8 cellular contexts compared by ENCODE assay signal in the genomic region with DNA sequence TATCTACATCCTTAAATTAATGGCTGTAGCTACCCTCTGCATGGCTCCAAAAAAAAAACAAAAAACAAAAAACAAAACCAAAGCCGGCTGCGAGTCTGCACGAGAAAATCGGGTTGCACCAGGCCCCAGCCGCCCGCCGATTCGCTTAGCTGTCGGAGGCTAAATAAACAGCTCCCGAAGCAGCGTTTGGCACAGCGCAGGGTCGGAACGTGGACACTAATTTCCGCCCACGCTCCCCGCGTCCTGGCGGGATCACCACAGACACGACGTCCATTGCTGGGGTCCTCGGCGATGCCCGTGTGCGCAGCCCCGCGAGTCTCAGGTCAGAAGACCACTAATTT. TPM values are rescaled to one million over a fixed set of nuclear protein-coding genes. Genes with fewer than 3 reads are reported as not detected.
A peak's percentile ranks its signal among the peaks of the same experiment; 100 is the strongest.
DNase-seq lines count a peak whose midpoint lies in the region.

No MANE protein-coding gene starts in this region.

- in situ Hi-C loops in GM23248 (cut with MboI): no loop called here

- H3K27me3 Mint-ChIP-seq in CD4-positive, alpha-beta memory T cell: no peaks in the 10 kb centered on the region

- peaks cover 34% of the 10 kb centered on the region for H3F3A ChIP-seq in GM23248 (ENCODE audit: insufficient read depth)

- peak in 3 of 5 donors; percentile 38 to 50 (median 48) for DNase-seq in CD4-positive, alpha-beta memory T cell
- DNase-seq in GM23248: peak; percentile 88
- DNase-seq in NCI-H1417 treated with DMSO at 0.1 percent for 48 hours (lab: John Stamatoyannopoulos, UW): peak; percentile 60
- DNase-seq in activated CD4-positive, alpha-beta T cell treated with anti-CD3 and anti-CD28 coated beads, Interleukin-2, amount 50 U/mL, for 1 hour: peak; percentile 44
- DNase-seq in effector memory CD4-positive, alpha-beta T cell: peak in 2 of 3 donors; percentile 2 to 11
- peak; percentile 20 to 30 for DNase-seq in stimulated activated CD8-positive, alpha-beta memory T cell treated with anti-CD3 and anti-CD28 coated beads, Interleukin-7, amount 100 ng/mL, for 48 hours (ENCODE audit: extremely low read depth in 1 of 2, low read depth in 1 of 2)
- no peak for DNase-seq in retina

- peak overlapping the region; percentile 91 for H3K4me2 ChIP-seq in GM23248 (ENCODE audit: unreplicated experiment)

- H3K36me3 Mint-ChIP-seq in CD4-positive, alpha-beta memory T cell: peaks cover 0 to 4% of the 10 kb centered on the region in 2 donors

- H3K9me3 Mint-ChIP-seq in CD4-positive, alpha-beta memory T cell: peaks cover 0 to 2% (median 0%) of the 10 kb centered on the region in 8 donors

- peaks cover 31% of the 10 kb centered on the region for H3K4me1 ChIP-seq in CD4-positive, alpha-beta memory T cell (ENCODE audit: insufficient read depth, low read length)
- H3K4me1 ChIP-seq in GM23248 (ENCODE audit: insufficient read depth): peaks cover 29% of the 10 kb centered on the region
- H3K4me1 ChIP-seq in effector memory CD4-positive, alpha-beta T cell (ENCODE audit: control insufficient read depth, insufficient read depth, low read length, poor library complexity, severe bottlenecking): peaks cover 15% of the 10 kb centered on the region
- H3K4me1 ChIP-seq in mononuclear cell (ENCODE audit: insufficient read depth, low read length): peaks cover 28% of the 10 kb centered on the region

- H2AFZ ChIP-seq in GM23248: peak overlapping the region; percentile 70

- intact Hi-C loops in CD4-positive, alpha-beta memory T cell (cut with micrococcal nuclease): loop anchor here (5.0 kb wide), 1 partner anchor 602 kb away; a partner anchor contains a TSS

- peak overlapping the region; percentile 99 for H3K9ac ChIP-seq in GM23248

- no peaks in the 10 kb centered on the region for H4K20me1 ChIP-seq in GM23248 (ENCODE audit: insufficient read depth)

- peak overlapping the region; percentile 69 to 78 for H3K4me3 ChIP-seq in CD4-positive, alpha-beta memory T cell (ENCODE audit: low read length in 2 of 2)
- peak overlapping the region; percentile 74 for H3K4me3 ChIP-seq in GM23248
- peak overlapping the region; percentile 92 for H3K4me3 ChIP-seq in effector memory CD4-positive, alpha-beta T cell (ENCODE audit: insufficient read depth, low read depth, low read length, poor library complexity, severe bottlenecking)
- peak overlapping the region; percentile 88 for H3K4me3 ChIP-seq in mononuclear cell (ENCODE audit: low read length)

- H3K4me3 Mint-ChIP-seq in CD4-positive, alpha-beta memory T cell: peak overlapping the region; percentile 69 to 92 (median 84)

- no peaks in the 10 kb centered on the region for H3K9me3 ChIP-seq in CD4-positive, alpha-beta memory T cell (ENCODE audit: control insufficient read depth in 1 of 2, low read length in 2 of 2)
- H3K9me3 ChIP-seq in GM23248 (ENCODE audit: low read depth) (no peaks in the 10 kb centered on the region), mononuclear cell (ENCODE audit: low read depth, low read length) (no peaks in the 10 kb centered on the region)
- no peaks in the 10 kb centered on the region for H3K9me3 ChIP-seq in effector memory CD4-positive, alpha-beta T cell (ENCODE audit: control insufficient read depth, low read length)

- no peaks in the 10 kb centered on the region for H3K27me3 ChIP-seq in CD4-positive, alpha-beta memory T cell (ENCODE audit: insufficient read depth, low read length)
- H3K27me3 ChIP-seq in GM23248 (replicated peaks; ENCODE audit: insufficient read depth) (no peaks in the 10 kb centered on the region), mononuclear cell (ENCODE audit: insufficient read depth, low read length) (no peaks in the 10 kb centered on the region)
- H3K27me3 ChIP-seq in effector memory CD4-positive, alpha-beta T cell (replicated peaks; ENCODE audit: control insufficient read depth, insufficient read depth, low read length, poor library complexity, severe bottlenecking): no peaks in the 10 kb centered on the region

- H3K79me2 ChIP-seq in GM23248 (ENCODE audit: insufficient read depth): peaks cover 55% of the 10 kb centered on the region

- CTCF ChIA-PET in CD4-positive, alpha-beta memory T cell (lab: Charles Lee; ENCODE audit: partially characterized antibody): interaction anchor here (0.6 to 1.2 kb wide), 7 partner anchors 40 to 801 kb away, joined by 3 to 9 read pairs (median 3); a partner anchor contains a TSS

- WGBS in GM23248 (ENCODE audit: low coverage in 1 of 2, low lambda C conversion rate in 2 of 2, missing lambda C conversion rate in 2 of 2), 2 experiments: 0 to 1% methylated on average over 27 of the region's 27 CpGs

- POLR2A ChIA-PET in CD4-positive, alpha-beta memory T cell (lab: Charles Lee; ENCODE audit: partially characterized antibody): interaction anchor here (0.6 to 3.1 kb wide), 8 partner anchors 9 to 603 kb away, joined by 3 to 32 read pairs (median 3); a partner anchor contains a TSS

- H3K27ac Mint-ChIP-seq in CD4-positive, alpha-beta memory T cell: peak overlapping the region; percentile 62 to 96 (median 82)

- no peaks in the 10 kb centered on the region for H3K9me2 ChIP-seq in GM23248 (ENCODE audit: insufficient read depth)

- no peaks in the 10 kb centered on the region for H3K36me3 ChIP-seq in CD4-positive, alpha-beta memory T cell (ENCODE audit: insufficient read depth, low read length)
- H3K36me3 ChIP-seq in GM23248 (ENCODE audit: low read depth): no peaks in the 10 kb centered on the region
- no peaks in the 10 kb centered on the region for H3K36me3 ChIP-seq in effector memory CD4-positive, alpha-beta T cell (ENCODE audit: control insufficient read depth, insufficient read depth, low read length)

- peak overlapping the region; percentile 69 for H3K27ac ChIP-seq in CD4-positive, alpha-beta memory T cell (ENCODE audit: low read depth, low read length)
- peak overlapping the region; percentile 95 for H3K27ac ChIP-seq in GM23248
- H3K27ac ChIP-seq in effector memory CD4-positive, alpha-beta T cell (ENCODE audit: insufficient read depth, low read length, poor library complexity, severe bottlenecking): peak overlapping the region; percentile 81

- peaks cover 24 to 39% (median 34%) of the 10 kb centered on the region in 4 donors for H3K4me1 Mint-ChIP-seq in CD4-positive, alpha-beta memory T cell

RNA-seq across cellular contexts. Expression of a gene that starts 0.7 kb away (rescaled TPM):
- 10 to 100 TPM; 34.3 to 41.7 TPM for total RNA-seq in CD4-positive, alpha-beta memory T cell
- 10 to 100 TPM in 1 of 2 donors, 1 to 10 TPM in 1; 4.0 to 23.2 TPM for polyA plus RNA-seq in CD4-positive, alpha-beta memory T cell
- 23.3 and 26.4 TPM in 2 replicates for total RNA-seq in GM23248 (2014; rRNA removed; shearing (Covaris generic))
- 20.5 and 21.5 TPM in 2 replicates for polyA plus RNA-seq in GM23248 (2016; fragmentation: Nextera tagmentation; extraction: Ambion mirVana)
- 30.2 TPM for total RNA-seq in mononuclear cell

RNA-seq across cellular contexts. Expression of a gene that starts 40.8 kb away (rescaled TPM):
- total RNA-seq in CD4-positive, alpha-beta memory T cell: 10 to 100 TPM; 30.7 to 31.5 TPM
- 1 to 10 TPM in 1 of 2 donors, under 1 TPM in 1; 0.26 to 5.0 TPM for polyA plus RNA-seq in CD4-positive, alpha-beta memory T cell
- 16.1 and 20.0 TPM in 2 replicates for total RNA-seq in GM23248 (2014; rRNA removed; shearing (Covaris generic))
- 5.0 and 7.4 TPM in 2 replicates for polyA plus RNA-seq in GM23248 (2016; fragmentation: Nextera tagmentation; extraction: Ambion mirVana)
- 3.3 TPM for total RNA-seq in mononuclear cell
